ENCODE assay signal across 8 cellular contexts in genomic region chr10:106711313-106711906, GRCh38.
A peak's percentile ranks its signal among the peaks of the same experiment; 100 is the strongest.
DNase-seq lines count a peak whose midpoint lies in the region; ATAC-seq, FAIRE-seq and TF ChIP-seq lines count a peak whose summit lies in the region.

No MANE protein-coding gene starts in this region.

- WGBS in K562 (ENCODE audit: insufficient coverage, low coverage, missing lambda C conversion rate) = 6% methylated on average over 6 of the region's 6 CpGs
- WGBS in right lobe of liver (ENCODE audit: insufficient coverage, low coverage, low lambda C conversion rate, missing lambda C conversion rate) = 53% methylated on average over 6 of the region's 6 CpGs
- WGBS in upper lobe of left lung, 2 donors = 66 to 71% methylated on average over 6 of the region's 6 CpGs
- WGBS in lower leg skin, 2 donors = 66 to 74% methylated on average over 6 of the region's 6 CpGs

- no peaks in the 10 kb centered on the region for H3K9me1 ChIP-seq in K562 (ENCODE audit: control insufficient read depth, insufficient read depth, low read length)

- H3K27me3 ChIP-seq in K562 (ENCODE audit: control insufficient read depth in 2 of 2, insufficient read depth in 2 of 2, low read length in 2 of 2) (no peaks in the 10 kb centered on the region), right lobe of liver (no peaks in the 10 kb centered on the region), upper lobe of left lung (no peaks in the 10 kb centered on the region)

- no peaks in the 10 kb centered on the region for H4K20me1 ChIP-seq in K562 (replicated peaks; ENCODE audit: control insufficient read depth, insufficient read depth, low read length)

- H2AFZ ChIP-seq in K562 (ENCODE audit: low read depth, low read length) = no peak overlapping the region

- H3K9ac ChIP-seq in K562 (ENCODE audit: insufficient read depth in 1 of 2, low read depth in 2 of 2, low read length in 2 of 2) = no peak overlapping the region

- TF ChIP-seq EP300 in K562 (IDR thresholded peaks at IDR 0.05; ENCODE audit: low read length) (no peak), upper lobe of left lung (IDR thresholded peaks at IDR 0.05) (no peak)

- TF ChIP-seq POLR2A in K562 (conservative IDR thresholded peaks at IDR 0.05) (no peak), right lobe of liver (IDR thresholded peaks at IDR 0.05) (no peak), upper lobe of left lung (IDR thresholded peaks at IDR 0.05) (no peak), lower leg skin (IDR thresholded peaks at IDR 0.05) (no peak)

- H3K27ac ChIP-seq in K562 (ENCODE audit: extremely low read depth, low read depth, low read length) (no peak overlapping the region), right lobe of liver (no peak overlapping the region), upper lobe of left lung (no peak overlapping the region)

- no peak overlapping the region for H3K4me2 ChIP-seq in K562 (ENCODE audit: insufficient read depth, low read length)

- H3K4me1 ChIP-seq in K562 (replicated peaks in 1 of 2; ENCODE audit: control insufficient read depth in 2 of 2, insufficient read depth in 2 of 2, low read length in 2 of 2) (no peaks in the 10 kb centered on the region), right lobe of liver (no peaks in the 10 kb centered on the region), upper lobe of left lung (no peaks in the 10 kb centered on the region)

- H3K9me3 ChIP-seq in K562 (replicated peaks; ENCODE audit: control insufficient read depth, insufficient read depth, low read depth, low read length) = no peaks in the 10 kb centered on the region
- no peaks in the 10 kb centered on the region for H3K9me3 ChIP-seq in right lobe of liver
- H3K9me3 ChIP-seq in upper lobe of left lung = no peaks in the 10 kb centered on the region

- POLR2A ChIA-PET in K562 (lab: Yijun Ruan, JAX) = no interaction called here

- no TSS peak for BruUV-seq in K562 (replicated peaks; lab: Mats Ljungman, UMichigan)

- no peaks in the 10 kb centered on the region for H3K36me3 ChIP-seq in K562 (ENCODE audit: control insufficient read depth, insufficient read depth, low read length)
- no peaks in the 10 kb centered on the region for H3K36me3 ChIP-seq in right lobe of liver
- no peaks in the 10 kb centered on the region for H3K36me3 ChIP-seq in upper lobe of left lung

- intact Hi-C loops in K562 (cut with micrococcal nuclease) (loop anchor here (5.0 kb wide), 2 partner anchors 431 to 551 kb away; no protein-coding TSS in a partner anchor), right lobe of liver (cut with DNase I) (no loop called here), lower leg skin (cut with DNase I; ENCODE audit: low total_unique reads) (no loop called here)

- TF ChIP-seq RAD21 in K562 (CRISPR knock-in tag; conservative IDR thresholded peaks at IDR 0.05 in 1 of 2, IDR thresholded peaks at IDR 0.05 in 1 of 2) = peak; percentile 58 to 74

- in situ Hi-C loops in K562 (cut with MboI) = no loop called here

- FAIRE-seq in K562 (lab: Jason Lieb, UNC) = peak; percentile 84

- H3K4me3 ChIP-seq in K562 (no peak overlapping the region), right lobe of liver (no peak overlapping the region), upper lobe of left lung (no peak overlapping the region), lower leg skin (ENCODE audit: low read depth, poor library complexity, severe bottlenecking) (no peak overlapping the region)

- peak; percentile 57 for DNase-seq in CD1c-positive myeloid dendritic cell (ENCODE audit: extremely low spot score)
- DNase-seq in NOMO-1 treated with DMSO at 0.1 percent for 48 hours (lab: John Stamatoyannopoulos, UW; ENCODE audit: unreplicated experiment) = peak; percentile 23
- peak; percentile 64 to 74 (median 70) for DNase-seq in K562 (ENCODE audit: extremely low read depth in 1 of 4, low spot score in 3 of 4)
- DNase-seq in right lobe of liver = peak; percentile 46 to 62 (median 57)
- DNase-seq in upper lobe of left lung = peak in 1 of 2 donors; percentile 45
- DNase-seq in lower leg skin (ENCODE audit: low spot score in 2 of 2) = no peak

- peak; percentile 55 to 69 (median 68) for TF ChIP-seq CTCF in K562 (IDR thresholded peaks at IDR 0.05 in 2 of 3, conservative IDR thresholded peaks at IDR 0.05 in 1 of 3; ENCODE audit: insufficient read depth in 2 of 3, low read depth in 1 of 3, low read length in 3 of 3)
- peak; percentile 57 to 85 (median 78) for TF ChIP-seq CTCF in right lobe of liver (IDR thresholded peaks at IDR 0.05)
- peak; percentile 27 to 58 (median 47) for TF ChIP-seq CTCF in upper lobe of left lung (IDR thresholded peaks at IDR 0.05)
- no peak for TF ChIP-seq CTCF in lower leg skin (IDR thresholded peaks at IDR 0.05)

- no peaks in the 10 kb centered on the region for H3K79me2 ChIP-seq in K562 (ENCODE audit: control insufficient read depth, insufficient read depth, low read length)

- peak; percentile 85 for ATAC-seq in GM18861 (IDR thresholded peaks at IDR 0.05; ENCODE audit: unreplicated experiment)
- ATAC-seq in HG02943 (IDR thresholded peaks at IDR 0.05; ENCODE audit: low read depth, unreplicated experiment) = peak; percentile 55
- ATAC-seq in K562 = peak; percentile 86
- peak; percentile 66 to 78 (median 76) for ATAC-seq in right lobe of liver
- peak in 1 of 2 donors; percentile 61 for ATAC-seq in upper lobe of left lung (ENCODE audit: low FRiP score in 2 of 2)

- CTCF ChIA-PET in K562 (lab: Yijun Ruan, JAX; ENCODE audit: low intra/inter-chr PET ratio) = no interaction called here

TF ChIP-seq in K562, 482 proteins besides CTCF, POLR2A, EP300 and RAD21:
- TF ChIP-seq ZNF324 (CRISPR knock-in tag; IDR thresholded peaks at IDR 0.05) = no peak
- no peak for TF ChIP-seq DNMT1 (IDR thresholded peaks at IDR 0.05)
- TF ChIP-seq SMC3 (conservative IDR thresholded peaks at IDR 0.05; ENCODE audit: insufficient read depth, low read depth, low read length) = peak; percentile 37
- TF ChIP-seq RUNX1 (IDR thresholded peaks at IDR 0.05; ENCODE audit: low read depth) = no peak
- no peak for TF ChIP-seq ZBTB2 (IDR thresholded peaks at IDR 0.05)
- 0 out of 2 replicates have a peak, but pooled peaks have one; percentile 18 for TF ChIP-seq DEAF1 (CRISPR knock-in tag; IDR thresholded peaks at IDR 0.05)
- TF ChIP-seq GATA2 (CRISPR knock-in tag; IDR thresholded peaks at IDR 0.05) = peak; percentile 81
- TF ChIP-seq RNF2 (IDR thresholded peaks at IDR 0.05) = no peak
- TF ChIP-seq VEZF1 (CRISPR knock-in tag; IDR thresholded peaks at IDR 0.05) = no peak
- TF ChIP-seq EHMT2 (IDR thresholded peaks at IDR 0.05) = 0 out of 2 replicates have a peak, but pooled peaks have one; percentile 25

Comparison
In these comparisons a context has a peak if more than half of its experiments do, and no peak if none do; other contexts are left out.
1. DNase-seq: peak in CD1c-positive myeloid dendritic cell (single experiment), NOMO-1 treated with DMSO at 0.1 percent for 48 hours (single experiment), K562 (4 of 4) and right lobe of liver (3 of 3); none in lower leg skin (0 of 2).
2. CTCF ChIP-seq: peak in K562 (3 of 3), right lobe of liver (4 of 4) and upper lobe of left lung (6 of 6); none in lower leg skin (0 of 3).